In the genomic region with DNA sequence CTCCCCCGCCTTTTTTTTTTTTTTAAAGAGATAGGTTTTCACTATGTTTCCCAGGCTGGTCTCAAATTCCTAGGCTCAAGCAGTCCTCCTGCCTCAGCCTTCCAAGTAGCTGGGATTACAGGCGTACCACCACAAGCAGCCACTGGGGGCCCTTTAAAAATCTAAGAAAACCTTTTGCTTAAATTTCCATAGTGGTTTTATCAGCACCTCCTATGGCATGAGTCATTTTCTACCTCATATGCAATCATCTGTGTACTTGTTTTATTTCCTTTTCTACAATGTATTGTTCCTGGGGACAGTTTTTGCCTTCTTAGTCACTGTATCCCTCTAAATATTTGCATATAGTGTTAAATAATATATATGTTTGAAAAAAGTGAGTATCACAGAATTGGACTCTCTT, we compare ENCODE assay signal across 8 cellular contexts. TPM values are rescaled to one million over a fixed set of nuclear protein-coding genes. Genes with fewer than 3 reads are reported as not detected.
A peak's percentile ranks its signal among the peaks of the same experiment; 100 is the strongest.
DNase-seq lines count a peak whose midpoint lies in the region; ATAC-seq, FAIRE-seq and TF ChIP-seq lines count a peak whose summit lies in the region.

No MANE protein-coding gene starts in this region.

- H3K27me3 ChIP-seq in GM06990 (replicated peaks; ENCODE audit: control insufficient read depth, insufficient read depth, low read length), result no peaks in the 10 kb centered on the region
- H3K27me3 ChIP-seq in colonic mucosa, result no peaks in the 10 kb centered on the region
- H3K27me3 ChIP-seq in pancreas, result no peaks in the 10 kb centered on the region

- TF ChIP-seq CTCF in GM06990 (IDR thresholded peaks at IDR 0.05; ENCODE audit: insufficient read depth, low read length, poor library complexity, severe bottlenecking) (peak; percentile 40), colonic mucosa (IDR thresholded peaks at IDR 0.05) (peak; percentile 13), pancreas (IDR thresholded peaks at IDR 0.05) (peak in 1 of 4 donors; percentile 19)

- whole genome bisulfite sequencing in pancreas, 2 donors, result 87 to 100% methylated on average over 2 of the region's 2 CpGs

- peak; percentile 39 for ATAC-seq in HG03342 (IDR thresholded peaks at IDR 0.05; ENCODE audit: unreplicated experiment)
- peak in 3 of 4 donors; percentile 10 to 40 (median 17) for ATAC-seq in pancreas
- ATAC-seq in GM21528 (IDR thresholded peaks at IDR 0.05; ENCODE audit: low FRiP score, unreplicated experiment), result no peak

- H3K4me3 ChIP-seq in GM06990 (replicated peaks; ENCODE audit: low read depth, low read length) (no peak overlapping the region), colonic mucosa (no peak overlapping the region), pancreas (no peak overlapping the region)

- peak; percentile 64 for DNase-seq in GM06990 (ENCODE audit: extremely low read depth, insufficient read length)
- DNase-seq in colonic mucosa, result no peak
- no peak for DNase-seq in pancreas
- no peak for DNase-seq in inferior parietal cortex (ENCODE audit: extremely low spot score)
- DNase-seq in NCI-H1694 treated with DMSO at 0.1 percent for 48 hours (lab: John Stamatoyannopoulos, UW), result no peak

- no peaks in the 10 kb centered on the region for H3K27me3 Mint-ChIP-seq in T-helper 1 cell treated with Interleukin-12 subunit alpha and Interleukin-12 subunit beta and Interleukin-4 antibody, amounts not matched to agents 30 μg/mL and 1 μg/mL, for 36 hours (ENCODE audit: low read depth)

- peak overlapping the region; percentile 34 for H3K27ac ChIP-seq in colonic mucosa
- H3K27ac ChIP-seq in pancreas, result no peak overlapping the region

- H3K9me3 ChIP-seq in colonic mucosa (no peaks in the 10 kb centered on the region), pancreas (no peaks in the 10 kb centered on the region)

- H3K36me3 ChIP-seq in GM06990 (ENCODE audit: control insufficient read depth, insufficient read depth, low read length) (no peaks in the 10 kb centered on the region; the same call in 1 of the 2 replicates), colonic mucosa (no peaks in the 10 kb centered on the region), pancreas (no peaks in the 10 kb centered on the region)

- H3K27ac Mint-ChIP-seq in T-helper 1 cell treated with Interleukin-12 subunit alpha and Interleukin-12 subunit beta and Interleukin-4 antibody, amounts not matched to agents 30 μg/mL and 1 μg/mL, for 36 hours, result peak overlapping the region; percentile 56

- intact Hi-C loops in colonic mucosa (cut with DNase I) (no loop called here), pancreas (cut with DNase I) (no loop called here)

- H3K4me1 ChIP-seq in colonic mucosa (peaks cover 8% of the 10 kb centered on the region), pancreas (peaks cover 0 to 32% (median 8%) of the 10 kb centered on the region in 3 donors)

- H3K4me1 Mint-ChIP-seq in T-helper 1 cell treated with Interleukin-12 subunit alpha and Interleukin-12 subunit beta and Interleukin-4 antibody, amounts not matched to agents 30 μg/mL and 1 μg/mL, for 36 hours (ENCODE audit: low read depth), result peaks cover 48% of the 10 kb centered on the region

- no peak overlapping the region for H3K9ac ChIP-seq in colonic mucosa (ENCODE audit: low read depth in 2 of 2, low read length in 2 of 2)

- no peaks in the 10 kb centered on the region for H3K9me3 Mint-ChIP-seq in T-helper 1 cell treated with Interleukin-12 subunit alpha and Interleukin-12 subunit beta and Interleukin-4 antibody, amounts not matched to agents 30 μg/mL and 1 μg/mL, for 36 hours

- H3K36me3 Mint-ChIP-seq in T-helper 1 cell treated with Interleukin-12 subunit alpha and Interleukin-12 subunit beta and Interleukin-4 antibody, amounts not matched to agents 30 μg/mL and 1 μg/mL, for 36 hours (ENCODE audit: low read depth), result peaks cover 20% of the 10 kb centered on the region

- peak overlapping the region; percentile 22 for H3K4me3 Mint-ChIP-seq in T-helper 1 cell treated with Interleukin-12 subunit alpha and Interleukin-12 subunit beta and Interleukin-4 antibody, amounts not matched to agents 30 μg/mL and 1 μg/mL, for 36 hours

- no peak for FAIRE-seq in pancreas (lab: Jason Lieb, UNC)

RNA-seq across cellular contexts. Expression of a gene that starts 29.2 kb away (rescaled TPM):
- total RNA-seq in colonic mucosa, result 10 to 100 TPM; 54.8 to 91.4 TPM
- total RNA-seq in pancreas, result 10 to 100 TPM; 10.9 to 22.2 (median 13.2) TPM
- polyA plus RNA-seq in pancreas, result 1 to 10 TPM; 4.9 to 7.7 TPM
